23 cellular contexts compared by ENCODE assay signal in genomic region chr5:38883842-38884241, GRCh38.
"Had no signal": no experiment of that assay in that cellular context is flagged by ENCODE, and none has a peak within 500 bp of the region (broad histone marks: within the 10 kb centered on the region; RNA-seq: fewer than 3 reads in every experiment).

No MANE protein-coding gene starts in this region.

- H3K4me1 ChIP-seq: esophagus muscularis mucosa, foreskin keratinocyte, neural progenitor cell, parathyroid adenoma, psoas muscle had no signal

- H3K36me3 ChIP-seq: neural progenitor cell had no signal

- H3K9me3 ChIP-seq: esophagus muscularis mucosa, mucosa of descending colon, psoas muscle, spleen, thoracic aorta, tibial nerve, upper lobe of left lung had no signal

- H3K27me3 ChIP-seq: dorsolateral prefrontal cortex, esophagus muscularis mucosa, foreskin keratinocyte, neural progenitor cell, spleen, tibial nerve, upper lobe of left lung had no signal

- H3K27ac ChIP-seq: dorsolateral prefrontal cortex, esophagus muscularis mucosa, foreskin keratinocyte, neural progenitor cell, parathyroid adenoma, psoas muscle, skin epidermis, spleen, thoracic aorta, tibial nerve had no signal

- H3K4me3 ChIP-seq: dorsolateral prefrontal cortex, esophagus muscularis mucosa, lung, mucosa of descending colon, neural progenitor cell, psoas muscle, skin epidermis, spleen, thoracic aorta, tibial nerve, upper lobe of left lung had no signal

- DNase-seq: cerebellar nuclear complex; cortex of kidney; dorsolateral prefrontal cortex; effector CD4-positive, alpha-beta T cell; foreskin keratinocyte; head of caudate nucleus; mesenchymal stem cell; mucosa of descending colon; naive B cell; psoas muscle; right cardiac atrium; spleen; stimulated activated CD4-positive, alpha-beta T cell treated with anti-CD3 and anti-CD28 coated beads, Interleukin-15, amount 100 ng/mL, for 24 hours; stimulated activated CD4-positive, alpha-beta T cell treated with anti-CD3 and anti-CD28 coated beads, Interleukin-2, amount 100 ng/mL, for 48 hours; stimulated activated naive B cell treated with anti-CD40 and anti-IgM and Interleukin-4, amounts not matched to agents 10 μg/mL and 1 μg/mL and 100 μg/mL, for 72 hours; upper lobe of left lung had no signal
